ENCODE assay signal across 8 cellular contexts in the genomic region with DNA sequence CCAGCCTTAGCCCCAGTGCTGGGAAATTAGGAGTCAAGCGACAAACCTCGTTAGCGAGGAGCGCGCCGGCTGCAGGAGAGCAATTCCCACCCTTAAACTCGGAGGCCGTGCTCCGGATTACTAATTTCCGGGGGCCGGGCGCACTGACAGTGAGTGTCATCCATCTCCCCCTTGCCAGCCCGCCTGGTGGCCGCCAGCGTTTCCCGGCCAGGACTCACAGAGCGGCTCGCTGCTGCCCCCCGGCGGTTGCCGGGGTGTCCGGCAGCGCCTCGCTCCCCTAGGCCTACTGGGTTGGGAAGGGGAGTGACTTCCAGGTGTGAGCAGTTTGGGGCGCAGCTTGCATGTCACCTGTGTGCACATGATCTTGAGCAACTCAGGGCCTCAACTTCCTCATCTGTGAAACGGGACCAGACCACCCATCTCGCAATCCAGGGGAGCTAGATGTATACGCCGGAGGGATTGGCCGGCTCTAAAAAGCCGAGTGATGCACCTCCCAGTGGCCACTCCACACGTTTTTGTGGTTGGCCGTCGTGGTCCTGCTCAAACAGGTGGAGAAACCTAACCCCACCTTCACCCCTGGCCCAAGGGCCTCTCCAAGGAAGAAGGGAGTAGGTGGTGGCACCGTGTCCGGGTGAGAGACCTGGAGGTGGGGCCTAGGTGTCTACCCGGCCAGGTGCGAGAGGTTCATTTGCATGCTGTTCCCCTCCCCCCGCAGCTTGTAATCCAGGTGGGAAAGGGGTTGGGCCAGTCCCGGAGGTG. TPM values are rescaled to one million over a fixed set of nuclear protein-coding genes. Genes with fewer than 3 reads are reported as not detected.
DNase-seq lines count a peak whose midpoint lies in the region; ATAC-seq and TF ChIP-seq lines count a peak whose summit lies in the region.

No MANE protein-coding gene starts in this region.

- WGBS in psoas muscle, 3 donors = 3 to 7% (median 4%) methylated on average over 26 to 40 of the region's 40 CpGs

- ATAC-seq in T-helper 17 cell = peak; percentile 76
- ATAC-seq in psoas muscle = peak; percentile 48 to 66 (median 51)

- H3K27ac ChIP-seq in right atrium auricular region = peak overlapping the region; percentile 90 to 95
- peak overlapping the region; percentile 99 for H3K27ac ChIP-seq in psoas muscle

- H3K27me3 ChIP-seq in right atrium auricular region = no peaks in the 10 kb centered on the region
- no peaks in the 10 kb centered on the region for H3K27me3 ChIP-seq in psoas muscle (ENCODE audit: insufficient read depth in 3 of 3, low read length in 2 of 3)

- H3K9me3 ChIP-seq in T-helper 17 cell (ENCODE audit: control insufficient read depth, low read length, poor library complexity, severe bottlenecking) (no peaks in the 10 kb centered on the region), right atrium auricular region (no peaks in the 10 kb centered on the region), psoas muscle (no peaks in the 10 kb centered on the region)

- no peaks in the 10 kb centered on the region for H3K36me3 Mint-ChIP-seq in T-helper 17 cell (ENCODE audit: low read depth)

- peak; percentile 95 to 100 for TF ChIP-seq CTCF in right atrium auricular region (IDR thresholded peaks at IDR 0.05)
- peak; percentile 99 for TF ChIP-seq CTCF in psoas muscle (IDR thresholded peaks at IDR 0.05)

- intact Hi-C loops in psoas muscle (cut with DNase I) = loop anchor here (2.0 to 10.0 kb wide), 4 partner anchors 56 to 336 kb away; no protein-coding TSS in a partner anchor

- H3K27ac Mint-ChIP-seq in T-helper 17 cell = peak overlapping the region; percentile 11

- no peaks in the 10 kb centered on the region for H3K27me3 Mint-ChIP-seq in T-helper 17 cell

- H3K4me3 Mint-ChIP-seq in T-helper 17 cell = peak overlapping the region; percentile 84

- H3K4me3 ChIP-seq in right atrium auricular region (peak overlapping the region; percentile 52 to 66), psoas muscle (peak overlapping the region; percentile 79)

- DNase-seq in DMS114 treated with DMSO at 0.1 percent for 48 hours (lab: John Stamatoyannopoulos, UW; ENCODE audit: unreplicated experiment) = peak; percentile 81
- peak; percentile 85 for DNase-seq in HCEC 1CT
- peak; percentile 52 for DNase-seq in NCI-H1436 treated with DMSO at 0.1 percent for 48 hours (lab: John Stamatoyannopoulos, UW)
- DNase-seq in T-helper 17 cell = peak; percentile 71 to 84 (median 77)
- peak; percentile 69 for DNase-seq in amniotic stem cell (lab: John Stamatoyannopoulos, UW)
- DNase-seq in right atrium auricular region (ENCODE audit: low spot score) = peak; percentile 91
- DNase-seq in psoas muscle = peak; percentile 92 to 95
- DNase-seq in ureter (ENCODE audit: low spot score) = peak; percentile 86

- peaks cover 10% of the 10 kb centered on the region for H3K4me1 Mint-ChIP-seq in T-helper 17 cell

- H3K4me1 ChIP-seq in right atrium auricular region (peaks cover 0 to 80% of the 10 kb centered on the region in 2 donors), psoas muscle (peaks cover 46% of the 10 kb centered on the region)

- H3K36me3 ChIP-seq in right atrium auricular region = no peaks in the 10 kb centered on the region
- no peaks in the 10 kb centered on the region for H3K36me3 ChIP-seq in psoas muscle (ENCODE audit: insufficient read depth in 1 of 2, low read depth in 1 of 2)

RNA-seq across cellular contexts. Expression of a gene that starts 2.5 kb away (rescaled TPM):
- total RNA-seq in T-helper 17 cell (10 to 100 TPM; 39.1 to 40.9 TPM), right atrium auricular region (10 to 100 TPM; 37.1 to 55.7 TPM), psoas muscle (10 to 100 TPM; 47.0 to 90.5 (median 64.6) TPM), ureter (49.8 TPM)
- 10 to 100 TPM; 10.8 to 34.7 (median 22.0) TPM for polyA plus RNA-seq in psoas muscle

Comparison
In these comparisons a context has a peak if more than half of its experiments do, and no peak if none do; other contexts are left out.
1. Peak in every context shown above with its lines: DNase-seq, ATAC-seq, H3K4me3 ChIP-seq and H3K27ac ChIP-seq.